In genomic region chr18:76922107-76922506, GRCh38 we compare ENCODE assay signal across 9 cellular contexts.
DNase-seq lines count a peak whose midpoint lies in the region; ATAC-seq, FAIRE-seq and TF ChIP-seq lines count a peak whose summit lies in the region.
"Had no signal": no experiment of that assay in that cellular context is flagged by ENCODE, and none has a peak within 500 bp of the region (broad histone marks: within the 10 kb centered on the region; RNA-seq: fewer than 3 reads in every experiment).

No MANE protein-coding gene starts in this region.

- H3K4me3 Mint-ChIP-seq in CD4-positive, alpha-beta T cell = no peak overlapping the region

- no peaks in the 10 kb centered on the region for H3K27me3 ChIP-seq in CD4-positive, alpha-beta T cell (ENCODE audit: control insufficient read depth, insufficient read depth, low read length)
- H3K27me3 ChIP-seq in parathyroid adenoma (ENCODE audit: control insufficient read depth, insufficient read depth, low read length) = no peaks in the 10 kb centered on the region

- H3K4me2 ChIP-seq in parathyroid adenoma (ENCODE audit: low read length) = no peak overlapping the region

- H3K4me1 ChIP-seq in parathyroid adenoma = no peaks in the 10 kb centered on the region

- no peak overlapping the region for H2AFZ ChIP-seq in parathyroid adenoma

- H3K36me3 ChIP-seq in parathyroid adenoma (ENCODE audit: control insufficient read depth, insufficient read depth, low read length) = no peaks in the 10 kb centered on the region

- peaks cover 22% of the 10 kb centered on the region for H3K4me1 Mint-ChIP-seq in CD4-positive, alpha-beta T cell (ENCODE audit: low read depth)

- H3K27me3 Mint-ChIP-seq in CD4-positive, alpha-beta T cell = no peaks in the 10 kb centered on the region

- intact Hi-C loops in CD4-positive, alpha-beta T cell (cut with DNase I, micrococcal nuclease) = loop anchor here (1.0 to 10.0 kb wide), 4 partner anchors 61 to 733 kb away; no protein-coding TSS in a partner anchor

- FAIRE-seq in GM19239 (lab: Jason Lieb, UNC) = peak; percentile 93
- FAIRE-seq: TTC549 had no signal

- peak; percentile 31 to 58 (median 37) for DNase-seq in CD4-positive, alpha-beta T cell
- DNase-seq in GM19239 (ENCODE audit: insufficient read length, low spot score) (peak; percentile 71), NCI-H526 treated with DMSO at 0.1 percent for 48 hours (lab: John Stamatoyannopoulos, UW) (peak; percentile 34), fibroblast of the conjunctiva (ENCODE audit: low read depth) (peak; percentile 21), epidermal melanocyte (ENCODE audit: insufficient read length, low spot score) (no peak)
- peak; percentile 52 for DNase-seq in activated T-cell treated with anti-CD3 and anti-CD28 coated beads, Interleukin-2, amount 50 U/mL, for 1 hour

- CTCF ChIA-PET in CD4-positive, alpha-beta T cell (lab: Charles Lee) = interaction anchor here (0.6 to 1.5 kb wide), 6 partner anchors 10 to 728 kb away, joined by 3 to 4 read pairs (median 3); no protein-coding TSS in a partner anchor

- H3K4me3 ChIP-seq in parathyroid adenoma (ENCODE audit: low read depth, low read length) = no peak overlapping the region

- H3K36me3 Mint-ChIP-seq in CD4-positive, alpha-beta T cell (ENCODE audit: low read depth) = peaks cover 95% of the 10 kb centered on the region

- TF ChIP-seq CTCF in CD4-positive, alpha-beta T cell (IDR thresholded peaks at IDR 0.05) = peak; percentile 68
- TF ChIP-seq CTCF in parathyroid adenoma (IDR thresholded peaks at IDR 0.05) = peak; percentile 81

- peak; percentile 99 for ATAC-seq in CD4-positive, alpha-beta T cell (ENCODE audit: poor library complexity)
- peak; percentile 90 for ATAC-seq in HG03196 (IDR thresholded peaks at IDR 0.05; ENCODE audit: unreplicated experiment)

- H3K79me2 ChIP-seq in parathyroid adenoma = no peaks in the 10 kb centered on the region

- H3K27ac ChIP-seq in CD4-positive, alpha-beta T cell (ENCODE audit: low read depth, low read length) = no peak overlapping the region
- no peak overlapping the region for H3K27ac ChIP-seq in parathyroid adenoma

- no peaks in the 10 kb centered on the region for H3K9me3 ChIP-seq in CD4-positive, alpha-beta T cell (ENCODE audit: control insufficient read depth, low read length)
- H3K9me3 ChIP-seq in parathyroid adenoma (ENCODE audit: control insufficient read depth, low read length) = no peaks in the 10 kb centered on the region

- peak overlapping the region; percentile 1 for H3K27ac Mint-ChIP-seq in CD4-positive, alpha-beta T cell

- POLR2A ChIA-PET in CD4-positive, alpha-beta T cell (lab: Charles Lee) = no interaction called here

- no peaks in the 10 kb centered on the region for H3K9me3 Mint-ChIP-seq in CD4-positive, alpha-beta T cell

- no peak overlapping the region for H3K9ac ChIP-seq in parathyroid adenoma
